Comparison of ENCODE assay signal across 1 cellular context in genomic region chr13:98869408-98870090, GRCh38.
TF ChIP-seq lines count a peak whose summit lies in the region.

No MANE protein-coding gene starts in this region.

TF ChIP-seq in A549, 52 proteins besides CTCF, POLR2A, EP300 and RAD21 (continued from another document):
- no peak for TF ChIP-seq REST (IDR thresholded peaks at IDR 0.05)
- TF ChIP-seq SREBF2 (IDR thresholded peaks at IDR 0.05) = no peak
- TF ChIP-seq BHLHE40 (IDR thresholded peaks at IDR 0.05; ENCODE audit: low read depth, low read length) = no peak
- no peak for TF ChIP-seq FOSB (CRISPR knock-in tag; IDR thresholded peaks at IDR 0.05)
- TF ChIP-seq NR3C1 (IDR thresholded peaks at IDR 0.05) = no peak
- no peak for TF ChIP-seq GATA3 (IDR thresholded peaks at IDR 0.05; ENCODE audit: borderline replicate concordance)
- no peak for TF ChIP-seq E2F6 (IDR thresholded peaks at IDR 0.05; ENCODE audit: borderline replicate concordance, low read depth)
- TF ChIP-seq SMC3 (IDR thresholded peaks at IDR 0.05) = 0 out of 3 replicates have a peak, but pooled peaks have one; percentile 9
- no peak for TF ChIP-seq TFCP2L1 (CRISPR knock-in tag; IDR thresholded peaks at IDR 0.05)
- TF ChIP-seq USF2 (IDR thresholded peaks at IDR 0.05) = no peak
- 0 out of 2 replicates have a peak, but pooled peaks have one; percentile 61 for TF ChIP-seq RCOR1 (IDR thresholded peaks at IDR 0.05; ENCODE audit: low read depth, low read length)
- no peak for TF ChIP-seq HEYL (CRISPR knock-in tag; IDR thresholded peaks at IDR 0.05)
- no peak for TF ChIP-seq RNF2 (IDR thresholded peaks at IDR 0.05; ENCODE audit: borderline replicate concordance, low read depth)
- no peak for TF ChIP-seq POLR2AphosphoS2 (conservative IDR thresholded peaks at IDR 0.05; ENCODE audit: low read length)
